ENCODE assay signal across 21 cellular contexts in genomic region chr14:55285048-55285652, GRCh38. TPM values are rescaled to one million over a fixed set of nuclear protein-coding genes. Genes with fewer than 3 reads are reported as not detected.
DNase-seq lines count a peak whose midpoint lies in the region; ATAC-seq and TF ChIP-seq lines count a peak whose summit lies in the region.
"Had no signal": no experiment of that assay in that cellular context is flagged by ENCODE, and none has a peak within 500 bp of the region (broad histone marks: within the 10 kb centered on the region; RNA-seq: fewer than 3 reads in every experiment).

No MANE protein-coding gene starts in this region.

- CTCF ChIA-PET in Calu3 (lab: Charles Lee), result no interaction called here

- DNase-seq in activated T-cell treated with anti-CD3 and anti-CD28 coated beads, Interleukin-2, amount 50 U/mL, for 24 hours, result no peak
- DNase-seq in activated T-cell treated with anti-CD3 and anti-CD28 coated beads, Interleukin-2, amount 50 U/mL, for 48 hours, result no peak
- DNase-seq in chondrocyte (ENCODE audit: low spot score) (no peak), left lung (no peak), Kasumi-1 (lab: John Stamatoyannopoulos, UW) (no peak), Calu3 (no peak), breast epithelium (ENCODE audit: low spot score in 2 of 2) (no peak), iPS-NIHi7 (ENCODE audit: extremely low spot score) (no peak)
- DNase-seq: CD8-positive, alpha-beta memory T cell; DMS 273 treated with DMSO at 0.1 percent for 48 hours; H7; KBM-7; MG63; NCI-H1105; NCI-H1694 treated with DMSO at 0.1 percent for 48 hours; NCI-H446; PC-3; SK-N-SH had no signal

- peaks cover 31% of the 10 kb centered on the region for H3K36me3 Mint-ChIP-seq in activated T-cell treated with anti-CD3 and anti-CD28 coated beads, Interleukin-2, amount 50 U/mL, for 24 hours (ENCODE audit: low read depth)
- H3K36me3 Mint-ChIP-seq in chondrocyte (ENCODE audit: low read depth) (no peaks in the 10 kb centered on the region), Calu3 (ENCODE audit: insufficient read depth, unreplicated experiment) (peaks cover 14% of the 10 kb centered on the region)

- H3K27ac Mint-ChIP-seq in activated T-cell treated with anti-CD3 and anti-CD28 coated beads, Interleukin-2, amount 50 U/mL, for 24 hours, result peak overlapping the region; percentile 31
- H3K27ac Mint-ChIP-seq in chondrocyte (ENCODE audit: unreplicated experiment), result peak overlapping the region; percentile 34
- H3K27ac Mint-ChIP-seq in Calu3 (ENCODE audit: unreplicated experiment), result no peak overlapping the region

- H3K4me3 Mint-ChIP-seq in activated T-cell treated with anti-CD3 and anti-CD28 coated beads, Interleukin-2, amount 50 U/mL, for 24 hours, result no peak overlapping the region
- no peak overlapping the region for H3K4me3 Mint-ChIP-seq in chondrocyte (ENCODE audit: unreplicated experiment)
- H3K4me3 Mint-ChIP-seq in Calu3 (ENCODE audit: low read depth, unreplicated experiment), result no peak overlapping the region

- H3K27me3 ChIP-seq in left lung (no peaks in the 10 kb centered on the region), breast epithelium (no peaks in the 10 kb centered on the region)
- H3K27me3 ChIP-seq: BLaER1, MG63 had no signal

- H3K27ac ChIP-seq in left lung (no peak overlapping the region), breast epithelium (no peak overlapping the region)
- H3K27ac ChIP-seq: 22Rv1, BLaER1, HL-60 had no signal

- no peaks in the 10 kb centered on the region for H3K9me3 ChIP-seq in left lung
- no peaks in the 10 kb centered on the region for H3K9me3 ChIP-seq in breast epithelium
- H3K9me3 ChIP-seq: MG63, SK-N-SH had no signal

- TF ChIP-seq CTCF in chondrocyte (IDR thresholded peaks at IDR 0.05) (no peak), left lung (IDR thresholded peaks at IDR 0.05) (no peak), Calu3 (IDR thresholded peaks at IDR 0.05; ENCODE audit: unreplicated experiment) (no peak), breast epithelium (IDR thresholded peaks at IDR 0.05) (no peak)

- peaks cover 0 to 13% of the 10 kb centered on the region in 2 donors for H3K4me1 ChIP-seq in left lung
- no peaks in the 10 kb centered on the region for H3K4me1 ChIP-seq in breast epithelium

- H3K4me3 ChIP-seq in left lung (no peak overlapping the region), breast epithelium (no peak overlapping the region)
- H3K4me3 ChIP-seq: BLaER1, MG63 had no signal

- H3K36me3 ChIP-seq in left lung, result no peaks in the 10 kb centered on the region
- no peaks in the 10 kb centered on the region for H3K36me3 ChIP-seq in breast epithelium
- H3K36me3 ChIP-seq: MG63 had no signal

- no peaks in the 10 kb centered on the region for H3K9me3 Mint-ChIP-seq in activated T-cell treated with anti-CD3 and anti-CD28 coated beads, Interleukin-2, amount 50 U/mL, for 24 hours
- H3K9me3 Mint-ChIP-seq in chondrocyte (ENCODE audit: low read depth) (no peaks in the 10 kb centered on the region), Calu3 (ENCODE audit: low read depth, unreplicated experiment) (no peaks in the 10 kb centered on the region)
- H3K9me3 Mint-ChIP-seq: CD8-positive, alpha-beta memory T cell had no signal

- H3K4me1 Mint-ChIP-seq in activated T-cell treated with anti-CD3 and anti-CD28 coated beads, Interleukin-2, amount 50 U/mL, for 24 hours (ENCODE audit: low read depth), result peaks cover 43% of the 10 kb centered on the region
- peaks cover 24% of the 10 kb centered on the region for H3K4me1 Mint-ChIP-seq in chondrocyte (ENCODE audit: low read depth)
- H3K4me1 Mint-ChIP-seq in Calu3 (ENCODE audit: low read depth, unreplicated experiment), result peaks cover 8% of the 10 kb centered on the region

- no peaks in the 10 kb centered on the region for H3K27me3 Mint-ChIP-seq in activated T-cell treated with anti-CD3 and anti-CD28 coated beads, Interleukin-2, amount 50 U/mL, for 24 hours
- H3K27me3 Mint-ChIP-seq in chondrocyte (ENCODE audit: low read depth) (no peaks in the 10 kb centered on the region), Calu3 (ENCODE audit: unreplicated experiment) (no peaks in the 10 kb centered on the region)
- H3K27me3 Mint-ChIP-seq: CD8-positive, alpha-beta memory T cell had no signal

- no TSS peak for BruUV-seq in Calu3 (replicated peaks; lab: Mats Ljungman, UMichigan)

- intact Hi-C loops in left lung (cut with DNase I) (no loop called here), Calu3 (cut with micrococcal nuclease; ENCODE audit: unreplicated experiment) (no loop called here), breast epithelium (cut with DNase I; ENCODE audit: low total_unique reads) (no loop called here)

- ATAC-seq in left lung, result peak; percentile 43
- ATAC-seq: PC-3 had no signal

- no peak for TF ChIP-seq POLR2A in breast epithelium (IDR thresholded peaks at IDR 0.05)

RNA-seq across cellular contexts. Expression of gene FBXO34, which starts 13.9 kb away (rescaled TPM):
- total RNA-seq in chondrocyte (16.2 to 18.9 TPM (median 18.2 TPM) in 3 replicates), left lung (10 to 100 TPM; 24.4 to 24.5 TPM), Calu3 (2022) (30.0 and 34.5 TPM in 2 replicates), breast epithelium (10 to 100 TPM; 31.8 to 56.5 (median 34.7) TPM)
